ENCODE assay signal across 9 cellular contexts in genomic region chr2:15748736-15749323, GRCh38.
DNase-seq lines count a peak whose midpoint lies in the region; ATAC-seq, FAIRE-seq and TF ChIP-seq lines count a peak whose summit lies in the region.
"Had no signal": no experiment of that assay in that cellular context is flagged by ENCODE, and none has a peak within 500 bp of the region (broad histone marks: within the 10 kb centered on the region; RNA-seq: fewer than 3 reads in every experiment).

No MANE protein-coding gene starts in this region.

- peak; percentile 56 for DNase-seq in DMS53 (lab: John Stamatoyannopoulos, UW)
- peak in 6 of 7 donors; percentile 25 to 72 (median 62) for DNase-seq in adrenal gland
- DNase-seq in left lung: no peak
- no peak for DNase-seq in RCC 7860 (ENCODE audit: low spot score)
- no peak for DNase-seq in prostate gland (ENCODE audit: low spot score)
- no peak for DNase-seq in putamen (ENCODE audit: low spot score)
- DNase-seq: activated CD4-positive, CD25-positive, alpha-beta regulatory T cell had no signal

- H3K4me1 ChIP-seq in adrenal gland (replicated peaks in 1 of 2): peaks cover 0 to 16% of the 10 kb centered on the region in 2 donors
- no peaks in the 10 kb centered on the region for H3K4me1 ChIP-seq in left lung
- H3K4me1 ChIP-seq in prostate gland (replicated peaks): no peaks in the 10 kb centered on the region

- TF ChIP-seq CTCF in adrenal gland (IDR thresholded peaks at IDR 0.05) (peak; percentile 25 to 58 (median 44)), left lung (IDR thresholded peaks at IDR 0.05) (peak; percentile 23 to 28), prostate gland (IDR thresholded peaks at IDR 0.05) (no peak)

- FAIRE-seq in RCC 7860 (lab: Jason Lieb, UNC): no peak

- intact Hi-C loops in adrenal gland (cut with DNase I): loop anchor here (5.0 to 10.0 kb wide), 2 partner anchors 104 to 112 kb away; no protein-coding TSS in a partner anchor
- intact Hi-C loops in left lung (cut with DNase I): no loop called here
- intact Hi-C loops in prostate gland (cut with DNase I): no loop called here

- no peaks in the 10 kb centered on the region for H3K9me3 ChIP-seq in adrenal gland (replicated peaks in 1 of 3)
- no peaks in the 10 kb centered on the region for H3K9me3 ChIP-seq in left lung
- no peaks in the 10 kb centered on the region for H3K9me3 ChIP-seq in prostate gland

- H3K27me3 ChIP-seq in adrenal gland (no peaks in the 10 kb centered on the region), left lung (no peaks in the 10 kb centered on the region), prostate gland (replicated peaks; ENCODE audit: insufficient read depth) (no peaks in the 10 kb centered on the region)

- H3K4me3 ChIP-seq in adrenal gland (no peak overlapping the region), left lung (no peak overlapping the region), prostate gland (no peak overlapping the region)

- no peak overlapping the region for H3K27ac ChIP-seq in adrenal gland
- no peak overlapping the region for H3K27ac ChIP-seq in left lung
- no peak overlapping the region for H3K27ac ChIP-seq in prostate gland

- 75 to 81% (median 79%) methylated on average over 11 to 12 of the region's 12 CpGs for WGBS in adrenal gland, 4 donors
- WGBS in prostate gland: 86% methylated on average over 12 of the region's 12 CpGs

- no peak for TF ChIP-seq POLR2A in adrenal gland (IDR thresholded peaks at IDR 0.05)
- no peak for TF ChIP-seq POLR2A in prostate gland (IDR thresholded peaks at IDR 0.05)

- ATAC-seq in GM21360 (IDR thresholded peaks at IDR 0.05; ENCODE audit: unreplicated experiment): peak; percentile 48
- ATAC-seq in left lung: peak; percentile 62
- ATAC-seq in HG02678 (IDR thresholded peaks at IDR 0.05; ENCODE audit: unreplicated experiment): no peak

- H3K36me3 ChIP-seq in adrenal gland (replicated peaks in 1 of 2) (no peaks in the 10 kb centered on the region), left lung (no peaks in the 10 kb centered on the region), prostate gland (no peaks in the 10 kb centered on the region)

Comparison
In these comparisons a context has a peak if more than half of its experiments do, and no peak if none do; other contexts are left out.
1. DNase-seq: peak in DMS53 (single experiment) and adrenal gland (6 of 7); none in left lung (0 of 2), RCC 7860 (single experiment), prostate gland (single experiment) and putamen (single experiment).
2. CTCF ChIP-seq: peak in adrenal gland (6 of 6) and left lung (2 of 2); none in prostate gland (0 of 4).
3. intact Hi-C loops: an anchor here in adrenal gland (5.0 to 10.0 kb wide); none called in left lung and prostate gland.